ENCODE assay signal across 26 cellular contexts in the genomic region with DNA sequence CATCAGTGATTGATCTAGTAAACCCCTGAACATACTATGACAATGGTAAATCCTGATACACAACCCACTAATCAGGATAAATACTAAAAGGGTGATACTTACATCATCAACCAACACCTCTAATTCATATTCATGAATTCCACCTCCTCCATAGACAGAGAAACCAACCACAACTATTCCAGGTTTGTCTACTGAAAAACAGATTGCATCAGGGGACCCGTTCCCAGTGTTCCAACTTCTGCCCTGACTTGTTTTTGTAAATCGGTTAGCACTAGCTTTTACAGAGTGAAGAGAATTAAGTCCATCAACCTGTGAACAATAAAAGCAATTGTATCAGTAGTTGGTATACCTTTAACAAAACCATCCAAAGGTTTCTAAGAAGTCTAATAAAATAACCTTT.
"Had no signal": no experiment of that assay in that cellular context is flagged by ENCODE, and none has a peak within 500 bp of the region (broad histone marks: within the 10 kb centered on the region; RNA-seq: fewer than 3 reads in every experiment).

No MANE protein-coding gene starts in this region.

- ATAC-seq: activated CD8-positive, alpha-beta T cell treated with anti-CD3 and anti-CD28 coated beads for 36 hours; Panc1 had no signal

- H3K36me3 ChIP-seq: WERI-Rb-1 had no signal

- H3K4me1 ChIP-seq: SJCRH30 had no signal

- H3K9me3 ChIP-seq: SJCRH30 had no signal

- H3K27me3 ChIP-seq: SJCRH30 had no signal

- H3K27me3 Mint-ChIP-seq: activated CD4-positive, alpha-beta T cell treated with anti-CD3 and anti-CD28 coated beads, Interleukin-2, amount 10 ng/mL, durations not matched to agents 24 days and 14 days; activated CD8-positive, alpha-beta T cell treated with anti-CD3 and anti-CD28 coated beads for 36 hours; activated naive CD8-positive, alpha-beta T cell treated with anti-CD3 and anti-CD28 coated beads for 36 hours had no signal

- H3K9me3 Mint-ChIP-seq: activated CD4-positive, alpha-beta T cell treated with anti-CD3 and anti-CD28 coated beads, Interleukin-2, amount 10 ng/mL, durations not matched to agents 24 days and 14 days; activated CD8-positive, alpha-beta T cell treated with anti-CD3 and anti-CD28 coated beads for 36 hours; activated naive CD8-positive, alpha-beta T cell treated with anti-CD3 and anti-CD28 coated beads for 36 hours had no signal

- H3K27ac Mint-ChIP-seq: activated CD4-positive, alpha-beta T cell treated with anti-CD3 and anti-CD28 coated beads, Interleukin-2, amount 10 ng/mL, durations not matched to agents 24 days and 14 days; activated CD8-positive, alpha-beta T cell treated with anti-CD3 and anti-CD28 coated beads for 36 hours; activated naive CD8-positive, alpha-beta T cell treated with anti-CD3 and anti-CD28 coated beads for 36 hours had no signal

- H3K4me3 Mint-ChIP-seq: activated CD4-positive, alpha-beta T cell treated with anti-CD3 and anti-CD28 coated beads, Interleukin-2, amount 10 ng/mL, durations not matched to agents 24 days and 14 days; activated CD8-positive, alpha-beta T cell treated with anti-CD3 and anti-CD28 coated beads for 36 hours; activated naive CD8-positive, alpha-beta T cell treated with anti-CD3 and anti-CD28 coated beads for 36 hours had no signal

- H3K4me3 ChIP-seq: SJCRH30, SK-N-MC had no signal

- H3K27ac ChIP-seq: SJCRH30, SK-N-MC, WERI-Rb-1 had no signal

- DNase-seq: activated CD4-positive, alpha-beta T cell treated with anti-CD3 and anti-CD28 coated beads for 1 hour; activated CD4-positive, alpha-beta T cell treated with anti-CD3 and anti-CD28 coated beads, Interleukin-2, amount 10 ng/mL, durations not matched to agents 24 days and 14 days; activated CD4-positive, alpha-beta T cell treated with anti-CD3 and anti-CD28 coated beads, Interleukin-2, amount 50 U/mL, for 4 hours; activated CD4-positive, CD25-positive, alpha-beta regulatory T cell; activated CD8-positive, alpha-beta T cell treated with anti-CD3 and anti-CD28 coated beads for 36 hours; activated effector memory CD4-positive, alpha-beta T cell treated with anti-CD3 and anti-CD28 coated beads, Interleukin-2, amount 50 U/mL, for 16 hours; activated naive CD4-positive, alpha-beta T cell; activated naive CD4-positive, alpha-beta T cell treated with anti-CD3 and anti-CD28 coated beads, Interleukin-2, amount 50 U/mL, for 16 hours; activated naive CD8-positive, alpha-beta T cell treated with anti-CD3 and anti-CD28 coated beads for 36 hours; activated T-cell treated with anti-CD3 and anti-CD28 coated beads, Interleukin-2, amount 50 U/mL, for 48 hours; amniotic stem cell; aorta; Karpas-422; KBM-7; NCI-H1105; NCI-H1417 treated with DMSO at 0.1 percent for 48 hours; NCI-H1694 treated with DMSO at 0.1 percent for 48 hours; NCI-H2029; NCI-H345; NCI-H524 treated with DMSO at 0.1 percent for 48 hours; SHP77; SJCRH30; T1000; WERI-Rb-1 had no signal
